8 cellular contexts compared by ENCODE assay signal in genomic region chr6:135851442-135852271, GRCh38. TPM values are rescaled to one million over a fixed set of nuclear protein-coding genes. Genes with fewer than 3 reads are reported as not detected.
DNase-seq lines count a peak whose midpoint lies in the region; ATAC-seq and TF ChIP-seq lines count a peak whose summit lies in the region.

TSS of gene PDE7B (plus strand) at chr6:135851701.

- CTCF ChIA-PET in Panc1 (lab: Charles Lee) = no interaction called here

- peak; percentile 97 for DNase-seq in AG20443 (ENCODE audit: low spot score)
- DNase-seq in Panc1 (ENCODE audit: low read depth, low spot score) = no peak
- DNase-seq in activated naive CD8-positive, alpha-beta T cell treated with anti-CD3 and anti-CD28 coated beads, Interleukin-2, amount 50 U/mL, for 24 hours = peak; percentile 53
- DNase-seq in glomerular endothelial cell (ENCODE audit: extremely low read depth, low read depth, low spot score) = peak; percentile 61
- DNase-seq in nucleus accumbens (lab: John Stamatoyannopoulos, UW) = peak in 51 of 56 donors; percentile 6 to 82 (median 43)

- no TSS peak for BruUV-seq in Panc1 (replicated peaks; lab: Mats Ljungman, UMichigan)

- H3K4me3 Mint-ChIP-seq in activated naive CD8-positive, alpha-beta T cell treated with anti-CD3 and anti-CD28 coated beads, Interleukin-2, amount 50 U/mL, for 24 hours = peak within 1 kb of the TSS; percentile 69

- H3K36me3 Mint-ChIP-seq in activated naive CD8-positive, alpha-beta T cell treated with anti-CD3 and anti-CD28 coated beads, Interleukin-2, amount 50 U/mL, for 24 hours (ENCODE audit: low read depth) = no peaks in the 10 kb centered on the region

- in situ Hi-C loops in Panc1 (cut with HindIII; ENCODE audit: low pct_unique_long_range_greater_than_20kb, low sequenced_read_pairs) = no loop called here

- H3K4me3 ChIP-seq in Panc1 (ENCODE audit: low read depth in 2 of 2, low read length in 2 of 2) (peak within 1 kb of the TSS in 1 of 2 experiments; percentile 16; a peak in 1 of 4 replicates), urinary bladder (ENCODE audit: low read depth, low read length) (peak within 1 kb of the TSS; percentile 57)

- 2% methylated on average over 12 of the region's 12 CpGs for WGBS in urinary bladder

- peaks cover 28% of the 10 kb centered on the region for H3K4me1 Mint-ChIP-seq in activated naive CD8-positive, alpha-beta T cell treated with anti-CD3 and anti-CD28 coated beads, Interleukin-2, amount 50 U/mL, for 24 hours

- H3K27ac ChIP-seq in Panc1 (ENCODE audit: low read length) (no peak within 1 kb of the TSS), urinary bladder (ENCODE audit: low read depth) (no peak within 1 kb of the TSS)

- H3K27me3 ChIP-seq in Panc1 (ENCODE audit: control insufficient read depth, insufficient read depth, low read length) = no peaks in the 10 kb centered on the region; the same call in 1 of the 2 replicates

- H3K4me1 ChIP-seq in Panc1 (ENCODE audit: control insufficient read depth, insufficient read depth, low read length) (no peaks in the 10 kb centered on the region), urinary bladder (ENCODE audit: insufficient read depth) (peaks cover 2% of the 10 kb centered on the region)

- H3K9me3 ChIP-seq in Panc1 (ENCODE audit: control insufficient read depth, insufficient read depth, low read depth, low read length) = no peaks in the 10 kb centered on the region

- ATAC-seq in GM19023 (IDR thresholded peaks at IDR 0.05; ENCODE audit: unreplicated experiment) = peak; percentile 77
- ATAC-seq in HG03159 (IDR thresholded peaks at IDR 0.05; ENCODE audit: unreplicated experiment) = peak; percentile 75
- peak; percentile 92 for ATAC-seq in Panc1
- ATAC-seq in activated naive CD8-positive, alpha-beta T cell treated with anti-CD3 and anti-CD28 coated beads, Interleukin-2, amount 50 U/mL, for 24 hours = peak; percentile 85

- no peaks in the 10 kb centered on the region for H3K9me3 Mint-ChIP-seq in activated naive CD8-positive, alpha-beta T cell treated with anti-CD3 and anti-CD28 coated beads, Interleukin-2, amount 50 U/mL, for 24 hours

- H3K27me3 Mint-ChIP-seq in activated naive CD8-positive, alpha-beta T cell treated with anti-CD3 and anti-CD28 coated beads, Interleukin-2, amount 50 U/mL, for 24 hours = no peaks in the 10 kb centered on the region

- H3K36me3 ChIP-seq in Panc1 (ENCODE audit: control insufficient read depth, insufficient read depth, low read length) = no peaks in the 10 kb centered on the region
- H3K36me3 ChIP-seq in urinary bladder (ENCODE audit: insufficient read depth) = no peaks in the 10 kb centered on the region

- TF ChIP-seq CTCF in Panc1 (IDR thresholded peaks at IDR 0.05) = no peak

- H3K27ac Mint-ChIP-seq in activated naive CD8-positive, alpha-beta T cell treated with anti-CD3 and anti-CD28 coated beads, Interleukin-2, amount 50 U/mL, for 24 hours = peak within 1 kb of the TSS; percentile 20

- POLR2A ChIA-PET in Panc1 (lab: Charles Lee) = no interaction called here

- intact Hi-C loops in Panc1 (cut with micrococcal nuclease; ENCODE audit: unreplicated experiment) = no loop called here

RNA-seq across cellular contexts. Expression of gene PDE7B, which starts in this region (rescaled TPM):
- total RNA-seq in Panc1 (2021; ENCODE audit: unreplicated experiment) = 0.03 TPM
- not detected for polyA plus RNA-seq in Panc1 (2012; ENCODE audit: insufficient read length)
- 17.0 and 37.7 TPM in 2 replicates for total RNA-seq in glomerular endothelial cell
- 34.2 TPM for total RNA-seq in urinary bladder
- 9.3 TPM for polyA plus RNA-seq in urinary bladder

Comparison
In these comparisons a context has a peak if more than half of its experiments do, and no peak if none do; other contexts are left out.
1. RNA of gene PDE7B (total RNA-seq): 17.0 to 37.7 TPM in glomerular endothelial cell and 34.2 TPM in urinary bladder (single experiment); 0.03 TPM in Panc1 (single experiment); every median in the first group is over 10 times any median in the second.
2. Peak in ATAC-seq in Panc1; RNA of the gene not detected or under 1 TPM.
3. Peak in every context shown above with its lines, with median percentiles within 50 percentile points of each other: ATAC-seq.